8 cellular contexts compared by ENCODE assay signal in the genomic region with DNA sequence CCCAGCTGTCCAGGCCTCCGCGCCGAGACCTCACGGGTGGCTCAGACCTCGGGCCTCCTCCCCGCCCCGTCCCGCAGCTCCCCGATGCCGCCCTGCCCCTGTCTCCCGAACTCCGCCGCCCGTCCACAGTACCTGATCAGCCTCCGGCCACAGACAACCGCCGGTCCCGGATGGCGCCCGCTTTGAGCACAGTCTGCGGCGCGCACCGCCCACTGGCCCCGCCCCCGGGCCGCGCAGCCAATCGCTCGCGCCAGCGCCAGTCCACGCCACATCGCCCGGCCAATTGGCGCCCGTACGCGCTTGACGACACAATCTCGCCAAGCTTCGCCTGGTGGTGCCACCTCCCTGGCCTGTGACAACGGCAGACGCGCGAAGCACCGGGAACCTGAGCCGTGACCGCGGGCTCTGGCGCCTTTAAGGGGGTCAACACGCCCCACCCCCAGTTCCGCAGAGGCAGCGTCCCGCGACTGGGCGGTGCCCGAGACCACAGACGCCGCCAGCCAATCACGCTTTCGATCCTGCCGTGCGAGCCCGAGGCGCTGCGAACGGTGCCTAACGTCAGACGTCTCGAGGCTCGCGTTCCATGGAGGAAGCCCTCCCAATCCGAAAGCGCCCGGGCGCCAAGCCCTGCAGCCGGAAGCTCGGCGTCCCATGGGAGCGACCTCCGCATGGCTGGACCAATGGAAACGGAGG. TPM values are rescaled to one million over a fixed set of nuclear protein-coding genes. Genes with fewer than 3 reads are reported as not detected.
DNase-seq lines count a peak whose midpoint lies in the region; ATAC-seq, FAIRE-seq and TF ChIP-seq lines count a peak whose summit lies in the region.

A gene (minus strand): TSS at position 388 of the 693 bp plus-strand sequence. CDS start 116 bp downstream, at position 272.

- DNase-seq in ELF-1 (ENCODE audit: low read depth, low spot score) (peak; percentile 99), H54 (ENCODE audit: insufficient read length, low spot score) (peak; percentile 77), LoVo (ENCODE audit: low spot score) (peak; percentile 96), RWPE1 (ENCODE audit: low spot score) (peak; percentile 97), fibroblast of lung (ENCODE audit: low read depth in 2 of 2) (peak; percentile 98 to 99)
- peak; percentile 96 to 98 (median 97) for DNase-seq in naive thymus-derived CD4-positive, alpha-beta T cell

- H3K36me3 Mint-ChIP-seq in activated T-helper 17 cell treated with anti-CD3 and anti-CD28 coated beads, Interleukin-2, amount 50 U/mL, for 72 hours (ENCODE audit: low read depth) = peaks cover 89% of the 10 kb centered on the region
- H3K36me3 Mint-ChIP-seq in naive thymus-derived CD4-positive, alpha-beta T cell = peaks cover 0 to 20% (median 6%) of the 10 kb centered on the region in 5 donors
- peaks cover 33% of the 10 kb centered on the region for H3K36me3 Mint-ChIP-seq in stimulated activated memory B cell treated with anti-CD40 and anti-IgM and Interleukin-4, amounts not matched to agents 10 μg/mL and 1 μg/mL and 100 μg/mL, for 72 hours

- H3K36me3 ChIP-seq in fibroblast of lung (ENCODE audit: control insufficient read depth, insufficient read depth, low read length) = peaks cover 1% of the 10 kb centered on the region
- peaks cover 0 to 6% (median 0%) of the 10 kb centered on the region in 3 experiments for H3K36me3 ChIP-seq in naive thymus-derived CD4-positive, alpha-beta T cell (ENCODE audit: control insufficient read depth in 2 of 3, insufficient read depth in 3 of 3, low read length in 3 of 3)

- no peaks in the 10 kb centered on the region for H3K27me3 Mint-ChIP-seq in activated T-helper 17 cell treated with anti-CD3 and anti-CD28 coated beads, Interleukin-2, amount 50 U/mL, for 72 hours
- H3K27me3 Mint-ChIP-seq in naive thymus-derived CD4-positive, alpha-beta T cell = no peaks in the 10 kb centered on the region
- H3K27me3 Mint-ChIP-seq in stimulated activated memory B cell treated with anti-CD40 and anti-IgM and Interleukin-4, amounts not matched to agents 10 μg/mL and 1 μg/mL and 100 μg/mL, for 72 hours = no peaks in the 10 kb centered on the region

- peak within 1 kb of the TSS; percentile 99 for H3K27ac Mint-ChIP-seq in activated T-helper 17 cell treated with anti-CD3 and anti-CD28 coated beads, Interleukin-2, amount 50 U/mL, for 72 hours
- H3K27ac Mint-ChIP-seq in naive thymus-derived CD4-positive, alpha-beta T cell = peak within 1 kb of the TSS; percentile 95 to 99 (median 98)
- peak within 1 kb of the TSS; percentile 96 for H3K27ac Mint-ChIP-seq in stimulated activated memory B cell treated with anti-CD40 and anti-IgM and Interleukin-4, amounts not matched to agents 10 μg/mL and 1 μg/mL and 100 μg/mL, for 72 hours

- H3K9me3 ChIP-seq in fibroblast of lung (ENCODE audit: control insufficient read depth, insufficient read depth, low read depth, low read length) = no peaks in the 10 kb centered on the region
- no peaks in the 10 kb centered on the region for H3K9me3 ChIP-seq in naive thymus-derived CD4-positive, alpha-beta T cell (ENCODE audit: control insufficient read depth in 2 of 3, low read length in 3 of 3)

- H2AFZ ChIP-seq in fibroblast of lung (ENCODE audit: low read length) = peak within 1 kb of the TSS; percentile 36

- H3K4me2 ChIP-seq in fibroblast of lung (ENCODE audit: extremely low read depth, insufficient read depth, low read length) = peak within 1 kb of the TSS; percentile 90

- H3K9ac ChIP-seq in fibroblast of lung (ENCODE audit: insufficient read depth, low read length) = peak within 1 kb of the TSS; percentile 97

- CTCF ChIA-PET in RWPE1 (lab: Yijun Ruan, JAX) = no interaction called here
- CTCF ChIA-PET in naive thymus-derived CD4-positive, alpha-beta T cell (lab: Charles Lee) = interaction anchor here (0.5 kb wide), 1 partner anchor 62 kb away, joined by 5 read pairs; no protein-coding TSS in a partner anchor

- H3K4me1 ChIP-seq in fibroblast of lung (ENCODE audit: control insufficient read depth, extremely low read depth, insufficient read depth, low read length) = peaks cover 4% of the 10 kb centered on the region
- peaks cover 38 to 50% of the 10 kb centered on the region in 2 donors for H3K4me1 ChIP-seq in naive thymus-derived CD4-positive, alpha-beta T cell (ENCODE audit: control insufficient read depth in 2 of 2, insufficient read depth in 2 of 2, low read length in 2 of 2)

- H3K27ac ChIP-seq in RWPE1 (peak within 1 kb of the TSS; percentile 97), fibroblast of lung (ENCODE audit: insufficient read depth, low read length) (peak within 1 kb of the TSS; percentile 98)
- H3K27ac ChIP-seq in naive thymus-derived CD4-positive, alpha-beta T cell (ENCODE audit: low read depth, low read length) = peak within 1 kb of the TSS; percentile 99

- peak within 1 kb of the TSS; percentile 94 to 99 (median 95) for H3K4me3 ChIP-seq in fibroblast of lung (replicated peaks in 1 of 4; ENCODE audit: control extremely low read depth in 1 of 4, insufficient read depth in 1 of 4, low read depth in 3 of 4, low read length in 4 of 4)
- peak within 1 kb of the TSS; percentile 89 for H3K4me3 ChIP-seq in naive thymus-derived CD4-positive, alpha-beta T cell (ENCODE audit: low read length)

- H3K79me2 ChIP-seq in fibroblast of lung (ENCODE audit: control insufficient read depth, insufficient read depth, low read length) = peaks cover 68% of the 10 kb centered on the region

- H3K9me3 Mint-ChIP-seq in activated T-helper 17 cell treated with anti-CD3 and anti-CD28 coated beads, Interleukin-2, amount 50 U/mL, for 72 hours = no peaks in the 10 kb centered on the region
- H3K9me3 Mint-ChIP-seq in naive thymus-derived CD4-positive, alpha-beta T cell = peaks cover 0 to 2% (median 0%) of the 10 kb centered on the region in 11 donors
- H3K9me3 Mint-ChIP-seq in stimulated activated memory B cell treated with anti-CD40 and anti-IgM and Interleukin-4, amounts not matched to agents 10 μg/mL and 1 μg/mL and 100 μg/mL, for 72 hours = no peaks in the 10 kb centered on the region

- peak; percentile 95 for TF ChIP-seq POLR2A in H54 (IDR thresholded peaks at IDR 0.05; ENCODE audit: low read depth, low read length)

- FAIRE-seq in H54 (lab: Jason Lieb, UNC) = no peak

- H4K20me1 ChIP-seq in fibroblast of lung (ENCODE audit: control insufficient read depth, extremely low read depth, insufficient read depth, low read length) = peaks cover 1% of the 10 kb centered on the region

- peak within 1 kb of the TSS; percentile 97 for H3K4me3 Mint-ChIP-seq in activated T-helper 17 cell treated with anti-CD3 and anti-CD28 coated beads, Interleukin-2, amount 50 U/mL, for 72 hours
- peak within 1 kb of the TSS; percentile 92 to 98 (median 94) for H3K4me3 Mint-ChIP-seq in naive thymus-derived CD4-positive, alpha-beta T cell
- peak within 1 kb of the TSS; percentile 88 for H3K4me3 Mint-ChIP-seq in stimulated activated memory B cell treated with anti-CD40 and anti-IgM and Interleukin-4, amounts not matched to agents 10 μg/mL and 1 μg/mL and 100 μg/mL, for 72 hours

- no peaks in the 10 kb centered on the region for H3K27me3 ChIP-seq in fibroblast of lung (ENCODE audit: control insufficient read depth, insufficient read depth, low read length)
- no peaks in the 10 kb centered on the region for H3K27me3 ChIP-seq in naive thymus-derived CD4-positive, alpha-beta T cell (ENCODE audit: control insufficient read depth in 2 of 2, insufficient read depth in 2 of 2, low read length in 2 of 2)

- H3K4me1 Mint-ChIP-seq in activated T-helper 17 cell treated with anti-CD3 and anti-CD28 coated beads, Interleukin-2, amount 50 U/mL, for 72 hours = peaks cover 39% of the 10 kb centered on the region
- peaks cover 39 to 75% (median 70%) of the 10 kb centered on the region in 7 donors for H3K4me1 Mint-ChIP-seq in naive thymus-derived CD4-positive, alpha-beta T cell
- H3K4me1 Mint-ChIP-seq in stimulated activated memory B cell treated with anti-CD40 and anti-IgM and Interleukin-4, amounts not matched to agents 10 μg/mL and 1 μg/mL and 100 μg/mL, for 72 hours = peaks cover 50% of the 10 kb centered on the region

- intact Hi-C loops in naive thymus-derived CD4-positive, alpha-beta T cell (cut with micrococcal nuclease) = loop anchor here (1.0 to 10.0 kb wide), 7 partner anchors 7 to 912 kb away; a partner anchor contains a TSS

- TF ChIP-seq CTCF in RWPE1 (conservative IDR thresholded peaks at IDR 0.05; ENCODE audit: low read depth) (no peak), fibroblast of lung (conservative IDR thresholded peaks at IDR 0.05 in 1 of 2, IDR thresholded peaks at IDR 0.05 in 1 of 2; ENCODE audit: low read depth in 1 of 2, low read length in 2 of 2) (no peak)

- peak; percentile 88 for ATAC-seq in activated T-helper 17 cell treated with anti-CD3 and anti-CD28 coated beads, Interleukin-2, amount 50 U/mL, for 72 hours (replicated peaks)
- ATAC-seq in naive thymus-derived CD4-positive, alpha-beta T cell = peak; percentile 89
- peak; percentile 95 for ATAC-seq in stimulated activated memory B cell treated with anti-CD40 and anti-IgM and Interleukin-4, amounts not matched to agents 10 μg/mL and 1 μg/mL and 100 μg/mL, for 72 hours

- POLR2A ChIA-PET in RWPE1 (lab: Yijun Ruan, JAX; ENCODE audit: low non-redundant PET) = interaction anchor here (0.5 to 1.2 kb wide), 5 partner anchors 11 to 117 kb away, joined by 3 to 6 read pairs (median 3); a partner anchor contains a TSS
- POLR2A ChIA-PET in naive thymus-derived CD4-positive, alpha-beta T cell (lab: Charles Lee) = interaction anchor here (0.6 to 3.0 kb wide), 14 partner anchors 8 to 259 kb away, joined by 3 to 27 read pairs (median 5); a partner anchor contains a TSS

RNA-seq across cellular contexts. Expression of the gene that starts here (rescaled TPM):
- total RNA-seq in activated T-helper 17 cell treated with anti-CD3 and anti-CD28 coated beads, Interleukin-2, amount 50 U/mL, for 72 hours = 10 to 100 TPM; 59.0 to 87.9 TPM
- 91.7 and 202 TPM in 2 replicates for total RNA-seq in fibroblast of lung
- polyA plus RNA-seq in fibroblast of lung = 110 and 156 TPM in 2 replicates
- polyA plus RNA-seq in fibroblast of lung (2012) = 80.5 and 109 TPM in 2 replicates
- 13.3 and 13.4 TPM in 2 replicates for polyA minus RNA-seq in fibroblast of lung (ENCODE audit: low replicate concordance)
- 100 to 1,000 TPM in 2 of 5 experiments, 10 to 100 TPM in 3; 23.4 to 159 (median 44.9) TPM for total RNA-seq in naive thymus-derived CD4-positive, alpha-beta T cell
- polyA plus RNA-seq in naive thymus-derived CD4-positive, alpha-beta T cell = 10 to 100 TPM; 26.8 to 34.6 TPM

Comparison
In these comparisons a context has a peak if more than half of its experiments do, and no peak if none do; other contexts are left out.
1. Peak in every context shown above with its lines: DNase-seq, ATAC-seq, H3K4me3 ChIP-seq and H3K27ac ChIP-seq.